Comparison of ENCODE assay signal across 1 cellular context in genomic region chr6:41690541-41691330, GRCh38.
TF ChIP-seq lines count a peak whose summit lies in the region.

No MANE protein-coding gene starts in this region.

TF ChIP-seq in H1, 55 proteins besides CTCF, POLR2A, EP300 and RAD21:
- TF ChIP-seq SP4 (IDR thresholded peaks at IDR 0.05; ENCODE audit: low read length): no peak
- no peak for TF ChIP-seq NANOG (IDR thresholded peaks at IDR 0.05; ENCODE audit: insufficient read depth, low read depth, low read length, poor library complexity, severe bottlenecking)
- TF ChIP-seq CTBP2 (IDR thresholded peaks at IDR 0.05; ENCODE audit: borderline replicate concordance, insufficient read depth, insufficient read length, low read length): no peak
- TF ChIP-seq SIN3A (conservative IDR thresholded peaks at IDR 0.05 in 1 of 2, IDR thresholded peaks at IDR 0.05 in 1 of 2; ENCODE audit: low read depth in 1 of 2, low read length in 2 of 2): no peak
- no peak for TF ChIP-seq HDAC6 (IDR thresholded peaks at IDR 0.05; ENCODE audit: low read depth, low read length)
- TF ChIP-seq ATF3 (IDR thresholded peaks at IDR 0.05; ENCODE audit: insufficient read depth, low read depth, low read length): no peak
- no peak for TF ChIP-seq RXRA (IDR thresholded peaks at IDR 0.05; ENCODE audit: insufficient read depth, low read depth, low read length)
- TF ChIP-seq RNF2 (IDR thresholded peaks at IDR 0.05; ENCODE audit: borderline replicate concordance, low read depth, low read length, missing control alignments, poor library complexity, severe bottlenecking): no peak
- no peak for TF ChIP-seq KDM1A (IDR thresholded peaks at IDR 0.05; ENCODE audit: borderline replicate concordance, low read length)
- TF ChIP-seq CBX8 (IDR thresholded peaks at IDR 0.05; ENCODE audit: borderline replicate concordance, low read depth, low read length): no peak
- TF ChIP-seq RBBP5 (IDR thresholded peaks at IDR 0.05; ENCODE audit: borderline replicate concordance, low read depth, low read length): no peak
- no peak for TF ChIP-seq SP2 (IDR thresholded peaks at IDR 0.05; ENCODE audit: low read length)
- TF ChIP-seq GABPA (IDR thresholded peaks at IDR 0.05; ENCODE audit: borderline replicate concordance, insufficient read depth, low read length): no peak
- no peak for TF ChIP-seq KDM5A (IDR thresholded peaks at IDR 0.05; ENCODE audit: low read length)
